In genomic region chrY:10973422-10973821, GRCh38 we compare ENCODE assay signal across 20 cellular contexts.
DNase-seq lines count a peak whose midpoint lies in the region; TF ChIP-seq lines count a peak whose summit lies in the region.
"Had no signal": no experiment of that assay in that cellular context is flagged by ENCODE, and none has a peak within 500 bp of the region (broad histone marks: within the 10 kb centered on the region; RNA-seq: fewer than 3 reads in every experiment).

No MANE protein-coding gene starts in this region.

- intact Hi-C loops in breast epithelium (cut with DNase I; ENCODE audit: low total_unique reads) (no loop called here), mammary epithelial cell (cut with micrococcal nuclease) (no loop called here)

- no peak overlapping the region for H3K4me3 Mint-ChIP-seq in chondrocyte (ENCODE audit: unreplicated experiment)
- no peak overlapping the region for H3K4me3 Mint-ChIP-seq in osteocyte (ENCODE audit: unreplicated experiment)
- H3K4me3 Mint-ChIP-seq: B cell; CD4-positive, CD25-positive, alpha-beta regulatory T cell; GM23338 had no signal

- H3K27ac ChIP-seq in breast epithelium (no peak overlapping the region), mammary epithelial cell (ENCODE audit: insufficient read depth, low read depth, low read length) (no peak overlapping the region), Karpas-422 (ENCODE audit: low read length) (no peak overlapping the region)
- H3K27ac ChIP-seq: HL-60 had no signal

- H3K36me3 Mint-ChIP-seq in chondrocyte (ENCODE audit: low read depth) = peaks cover 7% of the 10 kb centered on the region
- H3K36me3 Mint-ChIP-seq in osteocyte (ENCODE audit: unreplicated experiment) = no peaks in the 10 kb centered on the region

- H3K27ac Mint-ChIP-seq in chondrocyte (ENCODE audit: unreplicated experiment) = no peak overlapping the region
- H3K27ac Mint-ChIP-seq in osteocyte (ENCODE audit: unreplicated experiment) = no peak overlapping the region
- H3K27ac Mint-ChIP-seq: B cell, GM23338 had no signal

- H3K4me1 ChIP-seq in breast epithelium (no peaks in the 10 kb centered on the region), mammary epithelial cell (ENCODE audit: insufficient read depth, low read length) (no peaks in the 10 kb centered on the region), Karpas-422 (ENCODE audit: low read length) (no peaks in the 10 kb centered on the region)

- TF ChIP-seq POLR2A in breast epithelium (IDR thresholded peaks at IDR 0.05) = no peak

- no peak overlapping the region for H3K9ac ChIP-seq in mammary epithelial cell (ENCODE audit: insufficient read depth, low read length)
- no peak overlapping the region for H3K9ac ChIP-seq in Karpas-422 (ENCODE audit: low read length)

- H2AFZ ChIP-seq in mammary epithelial cell (ENCODE audit: low read depth, low read length) (no peak overlapping the region), Karpas-422 (ENCODE audit: low read length) (no peak overlapping the region)
- H2AFZ ChIP-seq: GM23338 had no signal

- H3K9me3 ChIP-seq in breast epithelium (no peaks in the 10 kb centered on the region), mammary epithelial cell (replicated peaks; ENCODE audit: insufficient read depth, low read length) (peaks cover 10% of the 10 kb centered on the region), Karpas-422 (ENCODE audit: low read length) (no peaks in the 10 kb centered on the region)

- H3K9me2 ChIP-seq in Karpas-422 (replicated peaks; ENCODE audit: insufficient read depth, low read length) = no peaks in the 10 kb centered on the region

- no peak overlapping the region for H3K4me3 ChIP-seq in breast epithelium
- H3K4me3 ChIP-seq in mammary epithelial cell (replicated peaks in 1 of 3; ENCODE audit: insufficient read depth in 1 of 3, low read depth in 2 of 3, low read length in 3 of 3) = no peak overlapping the region
- H3K4me3 ChIP-seq in Karpas-422 (ENCODE audit: low read length) = no peak overlapping the region
- H3K4me3 ChIP-seq: GM23338 had no signal

- DNase-seq in breast epithelium (ENCODE audit: low spot score in 2 of 2) = peak; percentile 17 to 47
- DNase-seq in mammary epithelial cell = no peak
- DNase-seq in chondrocyte (ENCODE audit: low spot score) = peak; percentile 29
- DNase-seq in osteocyte (ENCODE audit: extremely low spot score, unreplicated experiment) = peak; percentile 38
- peak; percentile 33 for DNase-seq in ureter (ENCODE audit: low spot score)
- DNase-seq in Karpas-422 = no peak
- no peak for DNase-seq in NCI-H1105 treated with DMSO at 0.1 percent for 48 hours (lab: John Stamatoyannopoulos, UW)
- DNase-seq: CD4-positive, CD25-positive, alpha-beta regulatory T cell; COR-L47; DMS 273 treated with DMSO at 0.1 percent for 48 hours; GDM1; HCEC 1CT; MM.1S; NCI-H1092 treated with DMSO at 0.1 percent for 48 hours; NCI-H2081 treated with DMSO at 0.1 percent for 48 hours; NK-92 treated with Interleukin-12 subunit alpha and Interleukin-12 subunit beta, amount 100 ng/mL, for 24 hours; SIG-M5 had no signal

- H3K27me3 ChIP-seq in breast epithelium = no peaks in the 10 kb centered on the region
- H3K27me3 ChIP-seq in mammary epithelial cell (ENCODE audit: insufficient read depth, low read length) = no peaks in the 10 kb centered on the region
- H3K27me3 ChIP-seq in Karpas-422 (ENCODE audit: low read length) = no peaks in the 10 kb centered on the region

- no peaks in the 10 kb centered on the region for H3K36me3 ChIP-seq in breast epithelium
- H3K36me3 ChIP-seq in mammary epithelial cell (ENCODE audit: insufficient read depth, low read length) = no peaks in the 10 kb centered on the region
- no peaks in the 10 kb centered on the region for H3K36me3 ChIP-seq in Karpas-422 (ENCODE audit: insufficient read depth, low read length)

- 0% methylated on average over 2 of the region's 10 CpGs for WGBS in mammary epithelial cell (ENCODE audit: low coverage, missing lambda C conversion rate)

- CTCF ChIA-PET in mammary epithelial cell (lab: Charles Lee; ENCODE audit: low non-redundant PET) = no interaction called here

- H3K4me2 ChIP-seq in mammary epithelial cell (ENCODE audit: insufficient read depth, low read depth, low read length) = no peak overlapping the region
- no peak overlapping the region for H3K4me2 ChIP-seq in Karpas-422 (ENCODE audit: low read depth, low read length, poor library complexity, severe bottlenecking)
- H3K4me2 ChIP-seq: GM23338 had no signal

- H3K27me3 Mint-ChIP-seq in chondrocyte (ENCODE audit: low read depth) (no peaks in the 10 kb centered on the region), osteocyte (ENCODE audit: unreplicated experiment) (no peaks in the 10 kb centered on the region)
- H3K27me3 Mint-ChIP-seq: B cell; CD4-positive, CD25-positive, alpha-beta regulatory T cell had no signal

- in situ Hi-C loops in mammary epithelial cell (cut with MboI; ENCODE audit: low sequenced_read_pairs in 2 of 2) = no loop called here

- BruUV-seq in mammary epithelial cell (replicated peaks; lab: Mats Ljungman, UMichigan) = no TSS peak

- H3K9me3 Mint-ChIP-seq in chondrocyte (ENCODE audit: low read depth) (peaks cover 39% of the 10 kb centered on the region), osteocyte (ENCODE audit: unreplicated experiment) (peaks cover 4% of the 10 kb centered on the region)

- no peaks in the 10 kb centered on the region for H3K79me2 ChIP-seq in mammary epithelial cell (ENCODE audit: insufficient read depth, low read length)
- H3K79me2 ChIP-seq in Karpas-422 (ENCODE audit: low read length) = no peaks in the 10 kb centered on the region

- no peaks in the 10 kb centered on the region for H4K20me1 ChIP-seq in mammary epithelial cell (ENCODE audit: insufficient read depth, low read length)
- H4K20me1 ChIP-seq in Karpas-422 (ENCODE audit: insufficient read depth, low read depth, low read length) = no peaks in the 10 kb centered on the region

- dilution Hi-C loops in mammary epithelial cell (cut with HindIII; ENCODE audit: low sequenced_read_pairs) = no loop called here

- H3K4me1 Mint-ChIP-seq in chondrocyte (ENCODE audit: low read depth) (no peaks in the 10 kb centered on the region), osteocyte (ENCODE audit: unreplicated experiment) (no peaks in the 10 kb centered on the region)
- H3K4me1 Mint-ChIP-seq: B cell; CD4-positive, CD25-positive, alpha-beta regulatory T cell; GM23338 had no signal

- no peak for TF ChIP-seq CTCF in breast epithelium (IDR thresholded peaks at IDR 0.05)
- no peak for TF ChIP-seq CTCF in mammary epithelial cell (conservative IDR thresholded peaks at IDR 0.05 in 1 of 2, IDR thresholded peaks at IDR 0.05 in 1 of 2; ENCODE audit: extremely low read depth in 1 of 2, insufficient read depth in 1 of 2, low read depth in 1 of 2, low read length in 2 of 2)
- TF ChIP-seq CTCF in chondrocyte (IDR thresholded peaks at IDR 0.05) = no peak
- no peak for TF ChIP-seq CTCF in osteocyte (IDR thresholded peaks at IDR 0.05)

Comparison
In these comparisons a context has a peak if more than half of its experiments do, and no peak if none do; other contexts are left out.
1. DNase-seq: peak in breast epithelium (2 of 2), chondrocyte (single experiment), osteocyte (single experiment) and ureter (single experiment); none in mammary epithelial cell (single experiment), Karpas-422 (single experiment) and NCI-H1105 treated with DMSO at 0.1 percent for 48 hours (single experiment).